ENCODE assay signal across 22 cellular contexts in the genomic region with DNA sequence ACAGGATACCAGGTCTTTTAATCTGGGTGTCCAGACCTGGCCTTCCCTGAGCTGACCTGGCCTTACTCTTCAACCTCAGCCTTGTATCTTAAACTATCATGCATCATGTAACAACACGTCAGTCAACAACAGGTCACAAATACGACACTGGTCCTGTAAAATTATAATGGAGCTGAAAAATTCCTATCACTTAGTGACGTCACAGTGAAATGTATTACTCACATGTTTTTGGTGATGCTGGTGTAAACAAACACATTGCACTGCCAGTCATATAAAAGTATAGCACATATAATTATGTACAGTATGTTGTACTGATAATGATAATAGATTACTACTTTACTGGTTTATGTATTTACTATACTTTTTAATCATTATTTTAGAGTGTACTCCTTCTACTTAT. TPM values are rescaled to one million over a fixed set of nuclear protein-coding genes. Genes with fewer than 3 reads are reported as not detected.
"Had no signal": no experiment of that assay in that cellular context is flagged by ENCODE, and none has a peak within 500 bp of the region (broad histone marks: within the 10 kb centered on the region; RNA-seq: fewer than 3 reads in every experiment).

No MANE protein-coding gene starts in this region.

- H3K9ac ChIP-seq: KMS-11, SK-N-SH had no signal

- H3K27ac ChIP-seq: HL-60, KMS-11 had no signal

- ATAC-seq: T-cell had no signal

- FAIRE-seq: HTR-8/SVneo, RCC 7860 had no signal

- H3K4me2 ChIP-seq: KMS-11, SK-N-SH had no signal

- DNase-seq: Kasumi-1, MM.1S, NCI-H1092 treated with DMSO at 0.1 percent for 48 hours, NCI-H1436, NCI-H187 treated with DMSO at 0.1 percent for 48 hours, NCI-H2029 treated with DMSO at 0.1 percent for 48 hours, NCI-H2171 treated with DMSO at 0.1 percent for 48 hours, NCI-H345, NCI-H446 treated with DMSO at 0.1 percent for 48 hours, NCI-H524, NCI-H526 treated with DMSO at 0.1 percent for 48 hours, NCI-H774, Right ventricle myocardium superior, RPMI8226, SK-N-SH, SW 1271, T-cell had no signal

- H3K9me3 ChIP-seq: SK-N-SH had no signal

RNA-seq across cellular contexts. Expression of a gene that starts 31.5 kb away (rescaled TPM):
- total RNA-seq: M059J had no signal
